In genomic region chr3:49793486-49794085, GRCh38 we compare ENCODE assay signal across 24 cellular contexts. TPM values are rescaled to one million over a fixed set of nuclear protein-coding genes. Genes with fewer than 3 reads are reported as not detected.
A peak's percentile ranks its signal among the peaks of the same experiment; 100 is the strongest.
DNase-seq lines count a peak whose midpoint lies in the region; ATAC-seq, FAIRE-seq and TF ChIP-seq lines count a peak whose summit lies in the region.
"Had no signal": no experiment of that assay in that cellular context is flagged by ENCODE, and none has a peak within 500 bp of the region (broad histone marks: within the 10 kb centered on the region; RNA-seq: fewer than 3 reads in every experiment).

No MANE protein-coding gene starts in this region.

- no peak overlapping the region for H3K27ac Mint-ChIP-seq in T-cell
- H3K27ac Mint-ChIP-seq: CD4-positive, alpha-beta T cell; GM23338; HFFc6 had no signal

- H3K4me3 ChIP-seq in SK-N-SH (ENCODE audit: low read depth in 2 of 2, low read length in 1 of 2) = no peak overlapping the region
- H3K4me3 ChIP-seq in HEK293 (ENCODE audit: low read depth, low read length) = no peak overlapping the region
- H3K4me3 ChIP-seq in HepG2 (replicated peaks in 1 of 3; ENCODE audit: insufficient read depth in 1 of 3, low read depth in 2 of 3, low read length in 3 of 3) = no peak overlapping the region
- H3K4me3 ChIP-seq: A549, GM23338 had no signal

- no peak overlapping the region for H3K9ac ChIP-seq in SK-N-SH
- no peak overlapping the region for H3K9ac ChIP-seq in HepG2 (ENCODE audit: insufficient read depth, low read depth, low read length)

- H3K36me3 ChIP-seq in SK-N-SH (replicated peaks in 1 of 2; ENCODE audit: control insufficient read depth in 1 of 2, insufficient read depth in 2 of 2, low read length in 1 of 2) = no peaks in the 10 kb centered on the region
- H3K36me3 ChIP-seq in HEK293 (ENCODE audit: control insufficient read depth in 2 of 2, insufficient read depth in 1 of 2, low read length in 2 of 2) = no peaks in the 10 kb centered on the region
- H3K36me3 ChIP-seq in HepG2 (replicated peaks in 1 of 2; ENCODE audit: control insufficient read depth in 1 of 2, insufficient read depth in 2 of 2, low read length in 2 of 2) = no peaks in the 10 kb centered on the region

- H3K9me2 ChIP-seq in SK-N-SH = no peaks in the 10 kb centered on the region

- no peak for TF ChIP-seq POLR2A in HepG2 (IDR thresholded peaks at IDR 0.05; ENCODE audit: insufficient read depth in 1 of 2, low read depth in 2 of 2, low read length in 2 of 2)

- H3K27me3 ChIP-seq in SK-N-SH (ENCODE audit: insufficient read depth) (no peaks in the 10 kb centered on the region), HepG2 (ENCODE audit: control insufficient read depth in 1 of 2, insufficient read depth in 2 of 2, low read length in 2 of 2) (peaks cover 0 to 1% of the 10 kb centered on the region in 2 experiments; a peak in 1 of 5 replicates)

- peaks cover 2 to 8% (median 5%) of the 10 kb centered on the region in 3 donors for H3K4me1 Mint-ChIP-seq in T-cell
- H3K4me1 Mint-ChIP-seq: GM23338 had no signal

- ATAC-seq in SK-N-SH treated with all-trans-retinoic acid at 6 μM for 48 hours (no peak), HepG2 (no peak), sciatic nerve (no peak), T-cell (replicated peaks in 1 of 4) (no peak)
- ATAC-seq: A549, GM23338 had no signal

- peak; percentile 3 for DNase-seq in SK-N-SH
- DNase-seq in HepG2 (ENCODE audit: low spot score) = no peak
- DNase-seq in sciatic nerve (ENCODE audit: low spot score) = peak; percentile 52
- no peak for DNase-seq in NCI-H82 (lab: John Stamatoyannopoulos, UW)
- DNase-seq in T-helper 9 cell = no peak
- no peak for DNase-seq in T-cell
- DNase-seq: AML-193, Caco-2, DMS153, DMS79, GDM1, HCEC 1CT, HFFc6 had no signal

- TF ChIP-seq CTCF in SK-N-SH (IDR thresholded peaks at IDR 0.05) (no peak), HEK293 (tag by site-specific recombination; IDR thresholded peaks at IDR 0.05) (no peak), HepG2 (CRISPR knock-in tag; IDR thresholded peaks at IDR 0.05) (no peak)

- no peaks in the 10 kb centered on the region for H3K27me3 Mint-ChIP-seq in T-cell
- H3K27me3 Mint-ChIP-seq: CD4-positive, alpha-beta T cell had no signal

- TF ChIP-seq RAD21 in SK-N-SH (IDR thresholded peaks at IDR 0.05; ENCODE audit: low read length) (no peak), HepG2 (CRISPR knock-in tag; IDR thresholded peaks at IDR 0.05) (no peak)

- H3K4me2 ChIP-seq in SK-N-SH = no peak overlapping the region
- no peak overlapping the region for H3K4me2 ChIP-seq in HepG2 (ENCODE audit: low read depth, low read length)
- H3K4me2 ChIP-seq: A549, GM23338 had no signal

- TF ChIP-seq EP300 in SK-N-SH (IDR thresholded peaks at IDR 0.05; ENCODE audit: borderline replicate concordance in 1 of 2, low read depth in 1 of 2, low read length in 1 of 2) (no peak), HepG2 (IDR thresholded peaks at IDR 0.05; ENCODE audit: low read depth in 2 of 2, low read length in 2 of 2) (no peak), HepG2 (CRISPR knock-in tag; IDR thresholded peaks at IDR 0.05; ENCODE audit: borderline replicate concordance) (no peak)

- POLR2A ChIA-PET in SK-N-SH (lab: Yijun Ruan, JAX) (no interaction called here), HEK293 (lab: Yijun Ruan, JAX) (no interaction called here), HepG2 (lab: Yijun Ruan, JAX) (no interaction called here), T-cell (lab: Charles Lee) (no interaction called here)

- WGBS in SK-N-SH (ENCODE audit: low lambda C conversion rate) = 83% methylated on average over 10 of the region's 13 CpGs
- 74% methylated on average over 8 of the region's 13 CpGs for WGBS in HepG2 (ENCODE audit: low lambda C conversion rate)

- CTCF ChIA-PET in SK-N-SH (lab: Yijun Ruan, JAX) = interaction anchor here (1.1 to 2.7 kb wide), 2 partner anchors 9 to 46 kb away, joined by 4 to 10 read pairs; partner anchors contain the start of gene INKA1
- CTCF ChIA-PET in HEK293 (lab: Yijun Ruan, JAX) = interaction anchor here (0.7 kb wide), 1 partner anchor 160 kb away, joined by 3 read pairs; no protein-coding TSS in a partner anchor
- CTCF ChIA-PET in HepG2 (lab: Yijun Ruan, JAX; ENCODE audit: low intra/inter-chr PET ratio, low total read pairs) = no interaction called here
- CTCF ChIA-PET in T-cell (lab: Charles Lee) = no interaction called here

- H3K4me1 ChIP-seq in SK-N-SH (ENCODE audit: control insufficient read depth in 1 of 2, insufficient read depth in 2 of 2, low read depth in 1 of 2, low read length in 1 of 2) (no peaks in the 10 kb centered on the region), HEK293 (ENCODE audit: control insufficient read depth, insufficient read depth, low read length) (no peaks in the 10 kb centered on the region), HepG2 (ENCODE audit: insufficient read depth, low read length) (peaks cover 38% of the 10 kb centered on the region)
- H3K4me1 ChIP-seq: A549 had no signal

- H3K79me2 ChIP-seq in SK-N-SH (ENCODE audit: insufficient read depth) (no peaks in the 10 kb centered on the region), HepG2 (ENCODE audit: insufficient read depth, low read length) (no peaks in the 10 kb centered on the region)

- H3F3A ChIP-seq in SK-N-SH (replicated peaks; ENCODE audit: insufficient read depth) = no peaks in the 10 kb centered on the region

- H2AFZ ChIP-seq in SK-N-SH (ENCODE audit: low read depth) = no peak overlapping the region
- no peak overlapping the region for H2AFZ ChIP-seq in HepG2 (ENCODE audit: low read length)
- H2AFZ ChIP-seq: GM23338 had no signal

- H3K27ac ChIP-seq in SK-N-SH (ENCODE audit: low read depth in 2 of 2, low read length in 1 of 2) = no peak overlapping the region
- no peak overlapping the region for H3K27ac ChIP-seq in HEK293 (ENCODE audit: extremely low read depth, low read depth, low read length)
- no peak overlapping the region for H3K27ac ChIP-seq in HepG2 (ENCODE audit: extremely low read length, insufficient read depth, low read length)
- H3K27ac ChIP-seq: 22Rv1, A549, C4-2B had no signal

- H3K9me3 Mint-ChIP-seq in T-cell = no peaks in the 10 kb centered on the region
- H3K9me3 Mint-ChIP-seq: CD4-positive, alpha-beta T cell; GM23338; HFFc6 had no signal

- H4K20me1 ChIP-seq in SK-N-SH (ENCODE audit: insufficient read depth) (no peaks in the 10 kb centered on the region), HepG2 (ENCODE audit: insufficient read depth, low read length) (no peaks in the 10 kb centered on the region)

- no peak overlapping the region for H3K4me3 Mint-ChIP-seq in T-cell
- H3K4me3 Mint-ChIP-seq: CD4-positive, alpha-beta T cell; GM23338; HFFc6 had no signal

- no TSS peak for BruUV-seq in HepG2 (replicated peaks; lab: Mats Ljungman, UMichigan)

- H3K9me3 ChIP-seq in SK-N-SH (no peaks in the 10 kb centered on the region), HEK293 (ENCODE audit: control insufficient read depth, insufficient read depth, low read depth, low read length) (no peaks in the 10 kb centered on the region), HepG2 (ENCODE audit: low read length) (no peaks in the 10 kb centered on the region)
- H3K9me3 ChIP-seq: A549, Caco-2 had no signal

- no peak for FAIRE-seq in HepG2 (lab: Jason Lieb, UNC)
- FAIRE-seq: A549, H54, HTR-8/SVneo had no signal

- H3K36me3 Mint-ChIP-seq in T-cell = no peaks in the 10 kb centered on the region

- in situ Hi-C loops in HepG2 (cut with HindIII; ENCODE audit: extremely low pct_ligation_motif_present, low pct_unique_long_range_greater_than_20kb) = no loop called here

- intact Hi-C loops in HepG2 (cut with micrococcal nuclease; ENCODE audit: unreplicated experiment) = no loop called here
- intact Hi-C loops in sciatic nerve (cut with DNase I) = no loop called here

RNA-seq across cellular contexts. Expression of gene CDHR4, which starts 6.1 kb away (rescaled TPM):
- polyA plus RNA-seq in SK-N-SH (2012; rRNA removed) (0.07 and 0.13 TPM in 2 replicates), HepG2 (2011; rRNA removed) (0.21 and 0.26 TPM in 2 replicates)
- not detected in 2 replicates for polyA plus RNA-seq in SK-N-SH (2012; cell fraction: cytosol; rRNA removed)
- polyA plus RNA-seq in SK-N-SH (2012; cell fraction: nucleus; rRNA removed) = 0.60 and 0.66 TPM in 2 replicates
- total RNA-seq in HepG2 (2016; rRNA removed; fragmentation: Illumina TruSeq; extraction: Trizol) (not detected in 2 replicates), sciatic nerve (1.6 TPM), T-cell (under 1 TPM in 4 of 5 donors, not detected in 1; 0.35 to 0.68 (median 0.36) TPM)
- total RNA-seq in HepG2 (2016; cell fraction: cytosol; rRNA removed; fragmentation: Illumina TruSeq; extraction: Trizol; ENCODE audit: low read depth) = not detected in 2 replicates
- not detected in 2 replicates for total RNA-seq in HepG2 (2016; cell fraction: insoluble cytoplasmic fraction; rRNA removed; fragmentation: Illumina TruSeq; extraction: Trizol)
- not detected in 2 replicates for total RNA-seq in HepG2 (2016; cell fraction: membrane; rRNA removed; fragmentation: Illumina TruSeq; extraction: Trizol)
- total RNA-seq in HepG2 (2016; cell fraction: nucleus; rRNA removed; fragmentation: Illumina TruSeq; extraction: Trizol) = not detected in 2 replicates
- polyA plus RNA-seq in HepG2 (2011; cell fraction: cytosol; rRNA removed) = 0.08 TPM in 1 of 2 replicates, not detected in the other
- polyA plus RNA-seq in HepG2 (2011; cell fraction: nucleus; rRNA removed) = 0.98 and 1.7 TPM in 2 replicates
- not detected in 2 replicates for polyA plus RNA-seq in HepG2 (2012)
- not detected in 2 replicates for polyA plus RNA-seq in HepG2 (2016; cell fraction: cytosol; fragmentation: Illumina TruSeq; extraction: Trizol; ENCODE audit: low read depth)
- not detected in 2 replicates for polyA plus RNA-seq in HepG2 (2016; cell fraction: insoluble cytoplasmic fraction; fragmentation: Illumina TruSeq; extraction: Trizol; ENCODE audit: low read depth)
- polyA plus RNA-seq in HepG2 (2016; cell fraction: membrane; fragmentation: Illumina TruSeq; extraction: Trizol; ENCODE audit: low read depth) = not detected in 2 replicates
- polyA plus RNA-seq in HepG2 (2016; cell fraction: nucleus; fragmentation: Illumina TruSeq; extraction: Trizol; ENCODE audit: insufficient read depth, low read depth) = 0.17 TPM in 1 of 2 replicates, not detected in the other
- polyA minus RNA-seq in HepG2 (2011; rRNA and poly(A)+ RNA removed; ENCODE audit: low replicate concordance) = 0.40 TPM in 1 of 2 replicates, not detected in the other
- polyA minus RNA-seq in HepG2 (2011; cell fraction: cytosol; rRNA and poly(A)+ RNA removed) = not detected in 2 replicates
- 0.26 TPM in 1 of 2 replicates, not detected in the other for polyA minus RNA-seq in HepG2 (2011; cell fraction: nucleus; rRNA and poly(A)+ RNA removed)
- total RNA-seq: Caco-2, Daoy had no signal
- polyA plus RNA-seq: BJ had no signal

RNA-seq across cellular contexts. Expression of gene IP6K1, which starts 7.2 kb away (rescaled TPM):
- 17.0 and 23.3 TPM in 2 replicates for polyA plus RNA-seq in SK-N-SH (2012; rRNA removed)
- 8.9 and 14.6 TPM in 2 replicates for polyA plus RNA-seq in SK-N-SH (2012; cell fraction: cytosol; rRNA removed)
- 37.1 and 43.4 TPM in 2 replicates for polyA plus RNA-seq in SK-N-SH (2012; cell fraction: nucleus; rRNA removed)
- 17.7 and 20.0 TPM in 2 replicates for total RNA-seq in HepG2 (2016; rRNA removed; fragmentation: Illumina TruSeq; extraction: Trizol)
- 2.3 and 2.4 TPM in 2 replicates for total RNA-seq in HepG2 (2016; cell fraction: cytosol; rRNA removed; fragmentation: Illumina TruSeq; extraction: Trizol; ENCODE audit: low read depth)
- 18.9 TPM in 2 replicates for total RNA-seq in HepG2 (2016; cell fraction: insoluble cytoplasmic fraction; rRNA removed; fragmentation: Illumina TruSeq; extraction: Trizol)
- total RNA-seq in HepG2 (2016; cell fraction: membrane; rRNA removed; fragmentation: Illumina TruSeq; extraction: Trizol) = 10.5 and 11.3 TPM in 2 replicates
- total RNA-seq in HepG2 (2016; cell fraction: nucleus; rRNA removed; fragmentation: Illumina TruSeq; extraction: Trizol) = 14.7 and 20.3 TPM in 2 replicates
- polyA plus RNA-seq in HepG2 (2011; rRNA removed) = 29.7 and 38.8 TPM in 2 replicates
- 15.7 and 20.5 TPM in 2 replicates for polyA plus RNA-seq in HepG2 (2011; cell fraction: cytosol; rRNA removed)
- 37.9 and 43.4 TPM in 2 replicates for polyA plus RNA-seq in HepG2 (2011; cell fraction: nucleus; rRNA removed)
- 17.1 and 20.6 TPM in 2 replicates for polyA plus RNA-seq in HepG2 (2012)
- polyA plus RNA-seq in HepG2 (2016; cell fraction: cytosol; fragmentation: Illumina TruSeq; extraction: Trizol; ENCODE audit: low read depth) = 1.5 and 2.0 TPM in 2 replicates
- 13.9 and 19.8 TPM in 2 replicates for polyA plus RNA-seq in HepG2 (2016; cell fraction: insoluble cytoplasmic fraction; fragmentation: Illumina TruSeq; extraction: Trizol; ENCODE audit: low read depth)
- 6.2 and 7.7 TPM in 2 replicates for polyA plus RNA-seq in HepG2 (2016; cell fraction: membrane; fragmentation: Illumina TruSeq; extraction: Trizol; ENCODE audit: low read depth)
- 23.1 and 24.9 TPM in 2 replicates for polyA plus RNA-seq in HepG2 (2016; cell fraction: nucleus; fragmentation: Illumina TruSeq; extraction: Trizol; ENCODE audit: insufficient read depth, low read depth)
- 99.3 and 116 TPM in 2 replicates for polyA minus RNA-seq in HepG2 (2011; rRNA and poly(A)+ RNA removed; ENCODE audit: low replicate concordance)
- polyA minus RNA-seq in HepG2 (2011; cell fraction: cytosol; rRNA and poly(A)+ RNA removed) = 24.3 and 30.4 TPM in 2 replicates
- polyA minus RNA-seq in HepG2 (2011; cell fraction: nucleus; rRNA and poly(A)+ RNA removed) = 29.6 and 33.9 TPM in 2 replicates
- total RNA-seq in sciatic nerve = 47.6 TPM
- 10 to 100 TPM; 31.6 to 62.2 (median 57.0) TPM for total RNA-seq in T-cell

RNA-seq across cellular contexts. Expression of gene INKA1, which starts 9.5 kb away (rescaled TPM):
- polyA plus RNA-seq in SK-N-SH (2012; rRNA removed) (2.6 and 3.4 TPM in 2 replicates), HepG2 (2011; rRNA removed) (0.41 and 0.77 TPM in 2 replicates)
- polyA plus RNA-seq in SK-N-SH (2012; cell fraction: cytosol; rRNA removed) = 1.6 and 2.2 TPM in 2 replicates
- 1.6 and 3.8 TPM in 2 replicates for polyA plus RNA-seq in SK-N-SH (2012; cell fraction: nucleus; rRNA removed)
- total RNA-seq in HepG2 (2016; rRNA removed; fragmentation: Illumina TruSeq; extraction: Trizol) (0.22 TPM in 1 of 2 replicates, not detected in the other), sciatic nerve (7.3 TPM), T-cell (1 to 10 TPM in 4 of 5 donors, under 1 TPM in 1; 0.73 to 2.7 (median 1.8) TPM)
- total RNA-seq in HepG2 (2016; cell fraction: cytosol; rRNA removed; fragmentation: Illumina TruSeq; extraction: Trizol; ENCODE audit: low read depth) = 0.30 TPM in 1 of 2 replicates, not detected in the other
- total RNA-seq in HepG2 (2016; cell fraction: insoluble cytoplasmic fraction; rRNA removed; fragmentation: Illumina TruSeq; extraction: Trizol) = 0.15 TPM in 1 of 2 replicates, not detected in the other
- 0.17 and 0.28 TPM in 2 replicates for total RNA-seq in HepG2 (2016; cell fraction: membrane; rRNA removed; fragmentation: Illumina TruSeq; extraction: Trizol)
- total RNA-seq in HepG2 (2016; cell fraction: nucleus; rRNA removed; fragmentation: Illumina TruSeq; extraction: Trizol) = not detected in 2 replicates
- 0.42 and 0.78 TPM in 2 replicates for polyA plus RNA-seq in HepG2 (2011; cell fraction: cytosol; rRNA removed)
- 0.34 and 1.1 TPM in 2 replicates for polyA plus RNA-seq in HepG2 (2011; cell fraction: nucleus; rRNA removed)
- polyA plus RNA-seq in HepG2 (2012) = 0.28 and 0.42 TPM in 2 replicates
- polyA plus RNA-seq in HepG2 (2016; cell fraction: cytosol; fragmentation: Illumina TruSeq; extraction: Trizol; ENCODE audit: low read depth) = 0.14 and 0.17 TPM in 2 replicates
- polyA plus RNA-seq in HepG2 (2016; cell fraction: insoluble cytoplasmic fraction; fragmentation: Illumina TruSeq; extraction: Trizol; ENCODE audit: low read depth) = 0.23 TPM in 1 of 2 replicates, not detected in the other
- 0.22 TPM in 1 of 2 replicates, not detected in the other for polyA plus RNA-seq in HepG2 (2016; cell fraction: membrane; fragmentation: Illumina TruSeq; extraction: Trizol; ENCODE audit: low read depth)
- polyA plus RNA-seq in HepG2 (2016; cell fraction: nucleus; fragmentation: Illumina TruSeq; extraction: Trizol; ENCODE audit: insufficient read depth, low read depth) = not detected in 2 replicates
- polyA minus RNA-seq in HepG2 (2011; rRNA and poly(A)+ RNA removed; ENCODE audit: low replicate concordance) = 0.38 and 0.82 TPM in 2 replicates
- polyA minus RNA-seq in HepG2 (2011; cell fraction: cytosol; rRNA and poly(A)+ RNA removed) = 0.79 TPM in 1 of 2 replicates, not detected in the other
- polyA minus RNA-seq in HepG2 (2011; cell fraction: nucleus; rRNA and poly(A)+ RNA removed) = 0.50 and 0.64 TPM in 2 replicates
- total RNA-seq: Caco-2, Daoy had no signal

RNA-seq across cellular contexts. Expression of gene UBA7, which starts 20.2 kb away (rescaled TPM):
- polyA plus RNA-seq in SK-N-SH (2012; rRNA removed) (22.6 and 25.8 TPM in 2 replicates), HepG2 (2011; rRNA removed) (16.5 and 20.2 TPM in 2 replicates)
- 2.0 and 3.0 TPM in 2 replicates for polyA plus RNA-seq in SK-N-SH (2012; cell fraction: cytosol; rRNA removed)
- 187 and 223 TPM in 2 replicates for polyA plus RNA-seq in SK-N-SH (2012; cell fraction: nucleus; rRNA removed)
- total RNA-seq in HepG2 (2016; rRNA removed; fragmentation: Illumina TruSeq; extraction: Trizol) (5.8 and 9.5 TPM in 2 replicates), sciatic nerve (73.9 TPM), T-cell (100 to 1,000 TPM; 246 to 299 (median 293) TPM)
- 1.7 and 1.9 TPM in 2 replicates for total RNA-seq in HepG2 (2016; cell fraction: cytosol; rRNA removed; fragmentation: Illumina TruSeq; extraction: Trizol; ENCODE audit: low read depth)
- 5.7 and 9.9 TPM in 2 replicates for total RNA-seq in HepG2 (2016; cell fraction: insoluble cytoplasmic fraction; rRNA removed; fragmentation: Illumina TruSeq; extraction: Trizol)
- total RNA-seq in HepG2 (2016; cell fraction: membrane; rRNA removed; fragmentation: Illumina TruSeq; extraction: Trizol) = 1.4 and 1.8 TPM in 2 replicates
- 11.0 and 11.7 TPM in 2 replicates for total RNA-seq in HepG2 (2016; cell fraction: nucleus; rRNA removed; fragmentation: Illumina TruSeq; extraction: Trizol)
- 6.1 and 8.8 TPM in 2 replicates for polyA plus RNA-seq in HepG2 (2011; cell fraction: cytosol; rRNA removed)
- polyA plus RNA-seq in HepG2 (2011; cell fraction: nucleus; rRNA removed) = 175 and 207 TPM in 2 replicates
- 8.4 and 9.1 TPM in 2 replicates for polyA plus RNA-seq in HepG2 (2012)
- 0.49 and 0.55 TPM in 2 replicates for polyA plus RNA-seq in HepG2 (2016; cell fraction: cytosol; fragmentation: Illumina TruSeq; extraction: Trizol; ENCODE audit: low read depth)
- 3.6 and 4.7 TPM in 2 replicates for polyA plus RNA-seq in HepG2 (2016; cell fraction: insoluble cytoplasmic fraction; fragmentation: Illumina TruSeq; extraction: Trizol; ENCODE audit: low read depth)
- polyA plus RNA-seq in HepG2 (2016; cell fraction: membrane; fragmentation: Illumina TruSeq; extraction: Trizol; ENCODE audit: low read depth) = 0.78 and 0.79 TPM in 2 replicates
- polyA plus RNA-seq in HepG2 (2016; cell fraction: nucleus; fragmentation: Illumina TruSeq; extraction: Trizol; ENCODE audit: insufficient read depth, low read depth) = 18.3 and 25.6 TPM in 2 replicates
- 10.2 and 40.3 TPM in 2 replicates for polyA minus RNA-seq in HepG2 (2011; rRNA and poly(A)+ RNA removed; ENCODE audit: low replicate concordance)
- polyA minus RNA-seq in HepG2 (2011; cell fraction: cytosol; rRNA and poly(A)+ RNA removed) = 7.9 and 8.9 TPM in 2 replicates
- 32.6 and 36.8 TPM in 2 replicates for polyA minus RNA-seq in HepG2 (2011; cell fraction: nucleus; rRNA and poly(A)+ RNA removed)

Comparison
In these comparisons a context has a peak if more than half of its experiments do, and no peak if none do; other contexts are left out.
1. DNase-seq: peak in SK-N-SH (single experiment) and sciatic nerve (single experiment); none in HepG2 (single experiment), NCI-H82 (single experiment), T-helper 9 cell (single experiment) and T-cell (0 of 34).
2. CTCF ChIA-PET loops: an anchor here in SK-N-SH (1.1 to 2.7 kb wide) and HEK293 (0.7 kb wide); none called in HepG2 and T-cell.